In the genomic region with DNA sequence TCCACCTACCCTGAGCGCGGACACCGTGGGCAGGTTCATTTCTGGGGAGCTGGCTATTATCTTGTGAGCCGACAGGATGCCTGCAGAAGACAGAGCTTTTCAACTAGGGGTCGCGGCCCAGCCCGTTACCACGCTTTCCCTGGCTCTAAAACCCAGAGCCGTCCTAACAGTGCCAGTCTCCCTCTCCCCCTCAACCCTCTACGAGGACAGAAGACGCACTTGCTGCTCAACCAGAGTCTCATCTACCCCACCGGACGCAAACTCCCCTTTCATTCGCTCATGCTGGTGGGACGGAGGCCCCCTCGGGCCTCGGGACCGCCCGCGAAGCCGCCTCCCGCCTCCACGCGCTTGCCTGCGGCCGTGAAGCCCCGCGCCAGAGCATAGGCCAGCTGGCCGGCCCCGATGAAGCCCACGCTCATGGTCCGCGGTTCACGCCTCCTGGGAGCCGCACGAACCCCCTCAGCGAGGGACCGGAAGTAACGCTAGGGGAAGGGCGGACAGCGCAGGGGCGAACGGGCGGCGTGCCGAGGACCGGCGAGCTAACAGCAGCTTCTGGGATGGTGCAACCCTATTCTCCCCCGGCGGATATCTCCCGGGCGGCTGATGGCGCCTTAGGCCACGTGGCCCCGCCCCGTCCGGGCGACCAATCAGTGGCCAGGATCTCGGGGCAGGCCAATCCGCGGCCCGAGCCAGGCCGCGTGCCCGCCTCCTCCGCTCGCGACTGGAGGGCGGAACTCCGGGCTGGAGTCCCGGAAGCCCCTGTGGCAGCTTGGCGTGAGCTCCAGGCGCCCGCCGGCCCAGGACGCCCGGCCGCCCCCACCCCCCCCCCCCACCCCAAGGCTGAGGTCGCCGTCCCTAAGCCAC, we compare ENCODE assay signal across 1 cellular context.
TF ChIP-seq lines count a peak whose summit lies in the region.

A gene (minus strand): TSS at position 559 of the 864 bp plus-strand sequence. CDS start 140 bp downstream, at position 419.

TF ChIP-seq in HepG2, 621 proteins besides CTCF, POLR2A, EP300 and RAD21 (continued from another document and continues in another):
- TF ChIP-seq, protein P1, sequence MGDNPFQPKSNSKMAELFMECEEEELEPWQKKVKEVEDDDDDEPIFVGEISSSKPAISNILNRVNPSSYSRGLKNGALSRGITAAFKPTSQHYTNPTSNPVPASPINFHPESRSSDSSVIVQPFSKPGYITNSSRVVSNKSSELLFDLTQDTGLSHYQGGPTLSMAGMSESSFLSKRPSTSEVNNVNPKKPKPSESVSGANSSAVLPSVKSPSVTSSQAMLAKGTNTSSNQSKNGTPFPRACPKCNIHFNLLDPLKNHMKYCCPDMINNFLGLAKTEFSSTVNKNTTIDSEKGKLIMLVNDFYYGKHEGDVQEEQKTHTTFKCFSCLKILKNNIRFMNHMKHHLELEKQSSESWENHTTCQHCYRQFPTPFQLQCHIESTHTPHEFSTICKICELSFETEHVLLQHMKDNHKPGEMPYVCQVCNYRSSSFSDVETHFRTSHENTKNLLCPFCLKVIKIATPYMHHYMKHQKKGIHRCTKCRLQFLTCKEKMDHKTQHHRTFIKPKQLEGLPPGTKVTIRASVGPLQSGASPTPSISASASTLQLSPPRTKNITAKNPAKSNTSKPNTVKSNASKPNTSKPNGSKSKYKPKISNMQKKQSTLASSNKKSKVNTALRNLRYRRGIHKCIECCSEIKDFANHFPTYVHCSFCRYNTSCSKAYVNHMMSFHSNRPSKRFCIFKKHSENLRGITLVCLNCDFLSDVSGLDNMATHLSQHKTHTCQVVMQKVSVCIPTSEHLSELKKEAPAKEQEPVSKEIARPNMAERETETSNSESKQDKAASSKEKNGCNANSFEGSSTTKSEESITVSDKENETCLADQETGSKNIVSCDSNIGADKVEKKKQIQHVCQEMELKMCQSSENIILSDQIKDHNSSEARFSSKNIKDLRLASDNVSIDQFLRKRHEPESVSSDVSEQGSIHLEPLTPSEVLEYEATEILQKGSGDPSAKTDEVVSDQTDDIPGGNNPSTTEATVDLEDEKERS (CRISPR knock-in tag; IDR thresholded peaks at IDR 0.05) = no peak
- peak; percentile 61; the same call in 1 of the 2 replicates for TF ChIP-seq HDAC2 (CRISPR knock-in tag; IDR thresholded peaks at IDR 0.05)
- no peak for TF ChIP-seq NCOA5 (CRISPR knock-in tag; IDR thresholded peaks at IDR 0.05)
- no peak for TF ChIP-seq ZFP62 (CRISPR knock-in tag; IDR thresholded peaks at IDR 0.05)
- TF ChIP-seq ZSCAN25 (CRISPR knock-in tag; IDR thresholded peaks at IDR 0.05) = no peak; the same call in 1 of the 2 replicates
- TF ChIP-seq DR1 (CRISPR knock-in tag; IDR thresholded peaks at IDR 0.05) = peak; percentile 57; the same call in 1 of the 2 replicates
- TF ChIP-seq, protein P2, sequence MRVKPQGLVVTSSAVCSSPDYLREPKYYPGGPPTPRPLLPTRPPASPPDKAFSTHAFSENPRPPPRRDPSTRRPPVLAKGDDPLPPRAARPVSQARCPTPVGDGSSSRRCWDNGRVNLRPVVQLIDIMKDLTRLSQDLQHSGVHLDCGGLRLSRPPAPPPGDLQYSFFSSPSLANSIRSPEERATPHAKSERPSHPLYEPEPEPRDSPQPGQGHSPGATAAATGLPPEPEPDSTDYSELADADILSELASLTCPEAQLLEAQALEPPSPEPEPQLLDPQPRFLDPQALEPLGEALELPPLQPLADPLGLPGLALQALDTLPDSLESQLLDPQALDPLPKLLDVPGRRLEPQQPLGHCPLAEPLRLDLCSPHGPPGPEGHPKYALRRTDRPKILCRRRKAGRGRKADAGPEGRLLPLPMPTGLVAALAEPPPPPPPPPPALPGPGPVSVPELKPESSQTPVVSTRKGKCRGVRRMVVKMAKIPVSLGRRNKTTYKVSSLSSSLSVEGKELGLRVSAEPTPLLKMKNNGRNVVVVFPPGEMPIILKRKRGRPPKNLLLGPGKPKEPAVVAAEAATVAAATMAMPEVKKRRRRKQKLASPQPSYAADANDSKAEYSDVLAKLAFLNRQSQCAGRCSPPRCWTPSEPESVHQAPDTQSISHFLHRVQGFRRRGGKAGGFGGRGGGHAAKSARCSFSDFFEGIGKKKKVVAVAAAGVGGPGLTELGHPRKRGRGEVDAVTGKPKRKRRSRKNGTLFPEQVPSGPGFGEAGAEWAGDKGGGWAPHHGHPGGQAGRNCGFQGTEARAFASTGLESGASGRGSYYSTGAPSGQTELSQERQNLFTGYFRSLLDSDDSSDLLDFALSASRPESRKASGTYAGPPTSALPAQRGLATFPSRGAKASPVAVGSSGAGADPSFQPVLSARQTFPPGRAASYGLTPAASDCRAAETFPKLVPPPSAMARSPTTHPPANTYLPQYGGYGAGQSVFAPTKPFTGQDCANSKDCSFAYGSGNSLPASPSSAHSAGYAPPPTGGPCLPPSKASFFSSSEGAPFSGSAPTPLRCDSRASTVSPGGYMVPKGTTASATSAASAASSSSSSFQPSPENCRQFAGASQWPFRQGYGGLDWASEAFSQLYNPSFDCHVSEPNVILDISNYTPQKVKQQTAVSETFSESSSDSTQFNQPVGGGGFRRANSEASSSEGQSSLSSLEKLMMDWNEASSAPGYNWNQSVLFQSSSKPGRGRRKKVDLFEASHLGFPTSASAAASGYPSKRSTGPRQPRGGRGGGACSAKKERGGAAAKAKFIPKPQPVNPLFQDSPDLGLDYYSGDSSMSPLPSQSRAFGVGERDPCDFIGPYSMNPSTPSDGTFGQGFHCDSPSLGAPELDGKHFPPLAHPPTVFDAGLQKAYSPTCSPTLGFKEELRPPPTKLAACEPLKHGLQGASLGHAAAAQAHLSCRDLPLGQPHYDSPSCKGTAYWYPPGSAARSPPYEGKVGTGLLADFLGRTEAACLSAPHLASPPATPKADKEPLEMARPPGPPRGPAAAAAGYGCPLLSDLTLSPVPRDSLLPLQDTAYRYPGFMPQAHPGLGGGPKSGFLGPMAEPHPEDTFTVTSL (CRISPR knock-in tag; IDR thresholded peaks at IDR 0.05; ENCODE audit: borderline replicate concordance) = no peak
- TF ChIP-seq HMG20A (CRISPR knock-in tag; IDR thresholded peaks at IDR 0.05; ENCODE audit: borderline replicate concordance) = no peak
- TF ChIP-seq, protein P3, sequence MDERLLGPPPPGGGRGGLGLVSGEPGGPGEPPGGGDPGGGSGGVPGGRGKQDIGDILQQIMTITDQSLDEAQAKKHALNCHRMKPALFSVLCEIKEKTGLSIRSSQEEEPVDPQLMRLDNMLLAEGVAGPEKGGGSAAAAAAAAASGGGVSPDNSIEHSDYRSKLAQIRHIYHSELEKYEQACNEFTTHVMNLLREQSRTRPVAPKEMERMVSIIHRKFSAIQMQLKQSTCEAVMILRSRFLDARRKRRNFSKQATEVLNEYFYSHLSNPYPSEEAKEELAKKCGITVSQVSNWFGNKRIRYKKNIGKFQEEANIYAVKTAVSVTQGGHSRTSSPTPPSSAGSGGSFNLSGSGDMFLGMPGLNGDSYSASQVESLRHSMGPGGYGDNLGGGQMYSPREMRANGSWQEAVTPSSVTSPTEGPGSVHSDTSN (CRISPR knock-in tag; IDR thresholded peaks at IDR 0.05) = no peak
- no peak; the same call in 1 of the 2 replicates for TF ChIP-seq DNMT1 (CRISPR knock-in tag; IDR thresholded peaks at IDR 0.05)
- TF ChIP-seq ZNF138 (CRISPR knock-in tag; IDR thresholded peaks at IDR 0.05; ENCODE audit: low read depth) = no peak
- TF ChIP-seq NONO (IDR thresholded peaks at IDR 0.05) = no peak
- TF ChIP-seq NONO (CRISPR knock-in tag; conservative IDR thresholded peaks at IDR 0.05) = peak; percentile 89
- TF ChIP-seq, protein P4, sequence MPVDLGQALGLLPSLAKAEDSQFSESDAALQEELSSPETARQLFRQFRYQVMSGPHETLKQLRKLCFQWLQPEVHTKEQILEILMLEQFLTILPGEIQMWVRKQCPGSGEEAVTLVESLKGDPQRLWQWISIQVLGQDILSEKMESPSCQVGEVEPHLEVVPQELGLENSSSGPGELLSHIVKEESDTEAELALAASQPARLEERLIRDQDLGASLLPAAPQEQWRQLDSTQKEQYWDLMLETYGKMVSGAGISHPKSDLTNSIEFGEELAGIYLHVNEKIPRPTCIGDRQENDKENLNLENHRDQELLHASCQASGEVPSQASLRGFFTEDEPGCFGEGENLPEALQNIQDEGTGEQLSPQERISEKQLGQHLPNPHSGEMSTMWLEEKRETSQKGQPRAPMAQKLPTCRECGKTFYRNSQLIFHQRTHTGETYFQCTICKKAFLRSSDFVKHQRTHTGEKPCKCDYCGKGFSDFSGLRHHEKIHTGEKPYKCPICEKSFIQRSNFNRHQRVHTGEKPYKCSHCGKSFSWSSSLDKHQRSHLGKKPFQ (CRISPR knock-in tag; IDR thresholded peaks at IDR 0.05; ENCODE audit: insufficient replicate concordance) = peak; percentile 79
- no peak for TF ChIP-seq ZNF33A (CRISPR knock-in tag; IDR thresholded peaks at IDR 0.05; ENCODE audit: borderline replicate concordance)
- TF ChIP-seq PHF8 (CRISPR knock-in tag; IDR thresholded peaks at IDR 0.05) = peak; percentile 99
- TF ChIP-seq ZSCAN31 (CRISPR knock-in tag; IDR thresholded peaks at IDR 0.05; ENCODE audit: low read depth) = no peak
- TF ChIP-seq, protein P5, sequence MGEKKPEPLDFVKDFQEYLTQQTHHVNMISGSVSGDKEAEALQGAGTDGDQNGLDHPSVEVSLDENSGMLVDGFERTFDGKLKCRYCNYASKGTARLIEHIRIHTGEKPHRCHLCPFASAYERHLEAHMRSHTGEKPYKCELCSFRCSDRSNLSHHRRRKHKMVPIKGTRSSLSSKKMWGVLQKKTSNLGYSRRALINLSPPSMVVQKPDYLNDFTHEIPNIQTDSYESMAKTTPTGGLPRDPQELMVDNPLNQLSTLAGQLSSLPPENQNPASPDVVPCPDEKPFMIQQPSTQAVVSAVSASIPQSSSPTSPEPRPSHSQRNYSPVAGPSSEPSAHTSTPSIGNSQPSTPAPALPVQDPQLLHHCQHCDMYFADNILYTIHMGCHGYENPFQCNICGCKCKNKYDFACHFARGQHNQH (CRISPR knock-in tag; IDR thresholded peaks at IDR 0.05) = peak; percentile 63; the same call in 1 of the 2 replicates
- peak; percentile 96 for TF ChIP-seq GABPB1 (CRISPR knock-in tag; IDR thresholded peaks at IDR 0.05)
- TF ChIP-seq ZNF292 (CRISPR knock-in tag; IDR thresholded peaks at IDR 0.05; ENCODE audit: borderline replicate concordance, low read depth) = no peak
- no peak; the same call in 1 of the 2 replicates for TF ChIP-seq EEA1 (CRISPR knock-in tag; IDR thresholded peaks at IDR 0.05; ENCODE audit: borderline replicate concordance)
- TF ChIP-seq SAFB2 (CRISPR knock-in tag; IDR thresholded peaks at IDR 0.05; ENCODE audit: borderline replicate concordance, low read depth) = peak; percentile 52; the same call in 1 of the 2 replicates
- peak; percentile 70; the same call in 1 of the 2 replicates for TF ChIP-seq SPEN (CRISPR knock-in tag; IDR thresholded peaks at IDR 0.05; ENCODE audit: low read depth)
- TF ChIP-seq, protein P6, sequence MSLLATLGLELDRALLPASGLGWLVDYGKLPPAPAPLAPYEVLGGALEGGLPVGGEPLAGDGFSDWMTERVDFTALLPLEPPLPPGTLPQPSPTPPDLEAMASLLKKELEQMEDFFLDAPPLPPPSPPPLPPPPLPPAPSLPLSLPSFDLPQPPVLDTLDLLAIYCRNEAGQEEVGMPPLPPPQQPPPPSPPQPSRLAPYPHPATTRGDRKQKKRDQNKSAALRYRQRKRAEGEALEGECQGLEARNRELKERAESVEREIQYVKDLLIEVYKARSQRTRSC (CRISPR knock-in tag; IDR thresholded peaks at IDR 0.05; ENCODE audit: low read depth) = no peak
- TF ChIP-seq, protein P7, sequence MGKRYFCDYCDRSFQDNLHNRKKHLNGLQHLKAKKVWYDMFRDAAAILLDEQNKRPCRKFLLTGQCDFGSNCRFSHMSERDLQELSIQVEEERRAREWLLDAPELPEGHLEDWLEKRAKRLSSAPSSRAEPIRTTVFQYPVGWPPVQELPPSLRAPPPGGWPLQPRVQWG (CRISPR knock-in tag; IDR thresholded peaks at IDR 0.05; ENCODE audit: borderline replicate concordance, low read depth) = no peak
- 0 out of 2 replicates have a peak, but pooled peaks have one; percentile 25 for TF ChIP-seq TGIF2 (CRISPR knock-in tag; IDR thresholded peaks at IDR 0.05)
- TF ChIP-seq, protein P8, sequence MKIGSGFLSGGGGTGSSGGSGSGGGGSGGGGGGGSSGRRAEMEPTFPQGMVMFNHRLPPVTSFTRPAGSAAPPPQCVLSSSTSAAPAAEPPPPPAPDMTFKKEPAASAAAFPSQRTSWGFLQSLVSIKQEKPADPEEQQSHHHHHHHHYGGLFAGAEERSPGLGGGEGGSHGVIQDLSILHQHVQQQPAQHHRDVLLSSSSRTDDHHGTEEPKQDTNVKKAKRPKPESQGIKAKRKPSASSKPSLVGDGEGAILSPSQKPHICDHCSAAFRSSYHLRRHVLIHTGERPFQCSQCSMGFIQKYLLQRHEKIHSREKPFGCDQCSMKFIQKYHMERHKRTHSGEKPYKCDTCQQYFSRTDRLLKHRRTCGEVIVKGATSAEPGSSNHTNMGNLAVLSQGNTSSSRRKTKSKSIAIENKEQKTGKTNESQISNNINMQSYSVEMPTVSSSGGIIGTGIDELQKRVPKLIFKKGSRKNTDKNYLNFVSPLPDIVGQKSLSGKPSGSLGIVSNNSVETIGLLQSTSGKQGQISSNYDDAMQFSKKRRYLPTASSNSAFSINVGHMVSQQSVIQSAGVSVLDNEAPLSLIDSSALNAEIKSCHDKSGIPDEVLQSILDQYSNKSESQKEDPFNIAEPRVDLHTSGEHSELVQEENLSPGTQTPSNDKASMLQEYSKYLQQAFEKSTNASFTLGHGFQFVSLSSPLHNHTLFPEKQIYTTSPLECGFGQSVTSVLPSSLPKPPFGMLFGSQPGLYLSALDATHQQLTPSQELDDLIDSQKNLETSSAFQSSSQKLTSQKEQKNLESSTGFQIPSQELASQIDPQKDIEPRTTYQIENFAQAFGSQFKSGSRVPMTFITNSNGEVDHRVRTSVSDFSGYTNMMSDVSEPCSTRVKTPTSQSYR (CRISPR knock-in tag; IDR thresholded peaks at IDR 0.05; ENCODE audit: borderline replicate concordance) = peak; percentile 52; the same call in 1 of the 2 replicates
- TF ChIP-seq, protein P9, sequence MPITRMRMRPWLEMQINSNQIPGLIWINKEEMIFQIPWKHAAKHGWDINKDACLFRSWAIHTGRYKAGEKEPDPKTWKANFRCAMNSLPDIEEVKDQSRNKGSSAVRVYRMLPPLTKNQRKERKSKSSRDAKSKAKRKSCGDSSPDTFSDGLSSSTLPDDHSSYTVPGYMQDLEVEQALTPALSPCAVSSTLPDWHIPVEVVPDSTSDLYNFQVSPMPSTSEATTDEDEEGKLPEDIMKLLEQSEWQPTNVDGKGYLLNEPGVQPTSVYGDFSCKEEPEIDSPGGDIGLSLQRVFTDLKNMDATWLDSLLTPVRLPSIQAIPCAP (CRISPR knock-in tag; IDR thresholded peaks at IDR 0.05; ENCODE audit: low read depth) = no peak
- peak; percentile 58; the same call in 1 of the 2 replicates for TF ChIP-seq ZNF160 (CRISPR knock-in tag; IDR thresholded peaks at IDR 0.05)
- peak; percentile 20; the same call in 1 of the 2 replicates for TF ChIP-seq ZNF746 (CRISPR knock-in tag; IDR thresholded peaks at IDR 0.05)
- no peak for TF ChIP-seq FLYWCH1 (CRISPR knock-in tag; IDR thresholded peaks at IDR 0.05)
- no peak for TF ChIP-seq MTA1 (CRISPR knock-in tag; IDR thresholded peaks at IDR 0.05; ENCODE audit: borderline replicate concordance)
- TF ChIP-seq, protein P10, sequence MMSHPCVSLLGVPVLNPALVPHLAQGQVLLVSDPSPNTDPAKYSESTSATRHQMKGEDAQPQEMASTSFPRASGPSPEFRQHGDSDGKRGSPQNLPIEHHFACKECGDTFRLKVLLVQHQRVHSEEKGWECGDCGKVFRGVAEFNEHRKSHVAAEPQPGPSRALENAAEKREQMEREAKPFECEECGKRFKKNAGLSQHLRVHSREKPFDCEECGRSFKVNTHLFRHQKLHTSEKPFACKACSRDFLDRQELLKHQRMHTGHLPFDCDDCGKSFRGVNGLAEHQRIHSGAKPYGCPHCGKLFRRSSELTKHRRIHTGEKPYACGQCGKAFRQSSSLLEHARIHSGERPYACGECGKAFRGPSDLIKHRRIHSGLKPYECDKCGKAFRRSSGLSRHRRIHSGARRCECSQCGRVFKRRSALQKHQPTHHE (CRISPR knock-in tag; IDR thresholded peaks at IDR 0.05; ENCODE audit: borderline replicate concordance) = peak; percentile 74; the same call in 1 of the 2 replicates
- TF ChIP-seq KMT2A (CRISPR knock-in tag; IDR thresholded peaks at IDR 0.05) = peak; percentile 86
- TF ChIP-seq SIX4 (CRISPR knock-in tag; IDR thresholded peaks at IDR 0.05) = no peak
- TF ChIP-seq EHMT2 (IDR thresholded peaks at IDR 0.05; ENCODE audit: borderline replicate concordance, low read depth, low read length) = no peak
- no peak for TF ChIP-seq PHB2 (IDR thresholded peaks at IDR 0.05; ENCODE audit: partially characterized antibody)
